17 cellular contexts compared by ENCODE assay signal in the genomic region with DNA sequence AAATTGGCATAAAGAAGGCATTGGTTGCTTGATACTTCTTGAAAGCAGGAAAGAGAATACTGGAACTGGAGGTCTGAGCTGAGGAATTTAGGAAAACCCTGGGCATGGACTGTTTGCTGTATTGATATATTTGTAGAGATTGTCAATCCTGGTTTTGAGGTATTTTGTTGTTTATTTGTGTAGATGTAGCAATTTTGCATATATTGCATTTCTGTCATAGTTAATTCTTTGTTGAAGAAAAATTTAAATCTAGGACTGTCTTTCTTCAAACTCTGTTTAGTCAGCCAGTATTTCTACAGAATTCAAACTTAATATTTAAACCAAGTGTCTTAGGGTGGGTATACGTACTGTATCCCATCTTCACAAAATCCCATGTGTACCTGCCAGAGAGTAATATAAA. TPM values are rescaled to one million over a fixed set of nuclear protein-coding genes. Genes with fewer than 3 reads are reported as not detected.
DNase-seq lines count a peak whose midpoint lies in the region; ATAC-seq and TF ChIP-seq lines count a peak whose summit lies in the region.
"Had no signal": no experiment of that assay in that cellular context is flagged by ENCODE, and none has a peak within 500 bp of the region (broad histone marks: within the 10 kb centered on the region; RNA-seq: fewer than 3 reads in every experiment).

No MANE protein-coding gene starts in this region.

- no peak overlapping the region for H2AK5ac ChIP-seq in trophoblast cell (ENCODE audit: low read length)

- POLR2A ChIA-PET in CD4-positive, alpha-beta memory T cell (lab: Charles Lee; ENCODE audit: partially characterized antibody), result interaction anchor here (3.9 kb wide), 1 partner anchor 10 kb away, joined by 18 read pairs; a partner anchor contains a TSS
- POLR2A ChIA-PET in WTC11 (lab: Charles Lee), result interaction anchor here (1.3 kb wide), 1 partner anchor 10 kb away, joined by 6 read pairs; a partner anchor contains a TSS

- H3K4me1 ChIP-seq in CD4-positive, alpha-beta memory T cell (ENCODE audit: insufficient read depth, low read length), result peaks cover 100% of the 10 kb centered on the region
- peaks cover 3% of the 10 kb centered on the region in 2 experiments for H3K4me1 ChIP-seq in trophoblast cell (ENCODE audit: control insufficient read depth in 1 of 2, insufficient read depth in 2 of 2, low read length in 2 of 2)
- H3K4me1 ChIP-seq: SJSA1 had no signal

- H3K23ac ChIP-seq in trophoblast cell (ENCODE audit: low read length), result no peak overlapping the region

- H3K27me3 Mint-ChIP-seq in activated naive CD4-positive, alpha-beta T cell treated with anti-CD3 and anti-CD28 coated beads for 36 hours (ENCODE audit: low read depth), result no peaks in the 10 kb centered on the region
- no peaks in the 10 kb centered on the region for H3K27me3 Mint-ChIP-seq in CD4-positive, alpha-beta memory T cell
- H3K27me3 Mint-ChIP-seq in WTC11 (ENCODE audit: low read depth) (no peaks in the 10 kb centered on the region), HFFc6 (ENCODE audit: insufficient read depth) (no peaks in the 10 kb centered on the region)

- H2AFZ ChIP-seq in trophoblast cell (ENCODE audit: insufficient read depth, low read length, poor library complexity), result no peak overlapping the region

- CTCF ChIA-PET in activated naive CD4-positive, alpha-beta T cell treated with anti-CD3 and anti-CD28 coated beads for 36 hours (lab: Charles Lee), result no interaction called here
- CTCF ChIA-PET in CD4-positive, alpha-beta memory T cell (lab: Charles Lee; ENCODE audit: partially characterized antibody), result no interaction called here
- CTCF ChIA-PET in WTC11 (lab: Charles Lee), result interaction anchor here (1.2 kb wide), 1 partner anchor 9 kb away, joined by 4 read pairs; no protein-coding TSS in a partner anchor

- intact Hi-C loops in activated naive CD4-positive, alpha-beta T cell treated with anti-CD3 and anti-CD28 coated beads for 36 hours (cut with micrococcal nuclease), result no loop called here
- intact Hi-C loops in CD4-positive, alpha-beta memory T cell (cut with micrococcal nuclease), result no loop called here

- H2BK5ac ChIP-seq in trophoblast cell (ENCODE audit: low read depth, low read length, poor library complexity), result no peak overlapping the region

- no peak overlapping the region for H3K4me3 Mint-ChIP-seq in activated naive CD4-positive, alpha-beta T cell treated with anti-CD3 and anti-CD28 coated beads for 36 hours
- peak overlapping the region in 6 of 8 donors; percentile 5 to 66 (median 22) for H3K4me3 Mint-ChIP-seq in CD4-positive, alpha-beta memory T cell
- H3K4me3 Mint-ChIP-seq in WTC11 (no peak overlapping the region), HFFc6 (no peak overlapping the region)

- WGBS in trophoblast cell (ENCODE audit: extremely low coverage, insufficient coverage, insufficient read length), result no CpG with 5 or more reads among the region's 1 CpG

- H4K91ac ChIP-seq in trophoblast cell (ENCODE audit: low read depth, low read length), result no peak overlapping the region

- no peak overlapping the region for H4K12ac ChIP-seq in trophoblast cell (ENCODE audit: low read depth, low read length)

- peak overlapping the region; percentile 66 for H3K27ac Mint-ChIP-seq in activated naive CD4-positive, alpha-beta T cell treated with anti-CD3 and anti-CD28 coated beads for 36 hours
- peak overlapping the region in 4 of 7 donors; percentile 17 to 70 (median 48) for H3K27ac Mint-ChIP-seq in CD4-positive, alpha-beta memory T cell
- H3K27ac Mint-ChIP-seq in WTC11 (peak overlapping the region; percentile 55; the same call in 1 of the 2 replicates), HFFc6 (no peak overlapping the region)

- H3K27me3 ChIP-seq in CD4-positive, alpha-beta memory T cell (ENCODE audit: insufficient read depth, low read length), result no peaks in the 10 kb centered on the region
- H3K27me3 ChIP-seq in trophoblast cell (ENCODE audit: insufficient read depth, low read length), result no peaks in the 10 kb centered on the region
- H3K27me3 ChIP-seq: SJSA1 had no signal

- ATAC-seq in WTC11, result no peak

- peaks cover 91% of the 10 kb centered on the region for H3K4me1 Mint-ChIP-seq in activated naive CD4-positive, alpha-beta T cell treated with anti-CD3 and anti-CD28 coated beads for 36 hours (ENCODE audit: low read depth)
- peaks cover 73 to 94% (median 87%) of the 10 kb centered on the region in 4 donors for H3K4me1 Mint-ChIP-seq in CD4-positive, alpha-beta memory T cell
- peaks cover 65% of the 10 kb centered on the region for H3K4me1 Mint-ChIP-seq in WTC11
- peaks cover 64% of the 10 kb centered on the region for H3K4me1 Mint-ChIP-seq in HFFc6 (ENCODE audit: low read depth)

- H2BK120ac ChIP-seq in trophoblast cell (ENCODE audit: insufficient read depth, low read length, poor library complexity), result no peak overlapping the region

- no peak for DNase-seq in activated naive CD4-positive, alpha-beta T cell treated with anti-CD3 and anti-CD28 coated beads for 36 hours
- DNase-seq in activated naive CD4-positive, alpha-beta T cell treated with Interleukin-2 at 50 U/mL for 16 hours, result no peak
- DNase-seq in CD4-positive, alpha-beta memory T cell, result no peak
- DNase-seq in WTC11 (ENCODE audit: low spot score), result no peak
- DNase-seq in trophoblast cell, result no peak
- no peak for DNase-seq in HFFc6
- DNase-seq in superior temporal gyrus (ENCODE audit: extremely low spot score), result no peak
- DNase-seq: Calu3, DMS79, HCEC 1CT, KG1, NCI-H1048, NCI-H1436 treated with DMSO at 0.1 percent for 48 hours, NCI-H2029 treated with DMSO at 0.1 percent for 48 hours, NCI-H82 had no signal

- H3K4me2 ChIP-seq in trophoblast cell (ENCODE audit: low read length), result no peak overlapping the region

- peaks cover under 1% of the 10 kb centered on the region for H3K79me2 ChIP-seq in trophoblast cell (ENCODE audit: control insufficient read depth, insufficient read depth, low read length, poor library complexity)

- no peak overlapping the region for H2BK12ac ChIP-seq in trophoblast cell (ENCODE audit: low read length)

- H3K9me3 ChIP-seq in CD4-positive, alpha-beta memory T cell (ENCODE audit: control insufficient read depth in 1 of 2, low read length in 2 of 2), result no peaks in the 10 kb centered on the region
- no peaks in the 10 kb centered on the region for H3K9me3 ChIP-seq in trophoblast cell (ENCODE audit: insufficient read depth, low read depth, low read length)
- H3K9me3 ChIP-seq: SJSA1 had no signal

- H3K27ac ChIP-seq in CD4-positive, alpha-beta memory T cell (ENCODE audit: low read depth, low read length), result no peak overlapping the region
- H3K27ac ChIP-seq in trophoblast cell (ENCODE audit: low read depth, low read length), result no peak overlapping the region
- H3K27ac ChIP-seq: C4-2B, SJSA1 had no signal

- H4K8ac ChIP-seq in trophoblast cell (ENCODE audit: low read depth, low read length), result no peak overlapping the region

- H3K36me3 ChIP-seq in CD4-positive, alpha-beta memory T cell (ENCODE audit: insufficient read depth, low read length), result no peaks in the 10 kb centered on the region
- peaks cover 2 to 5% of the 10 kb centered on the region in 2 experiments for H3K36me3 ChIP-seq in trophoblast cell (ENCODE audit: control insufficient read depth in 1 of 2, insufficient read depth in 2 of 2, low read length in 2 of 2)

- TF ChIP-seq CTCF in WTC11 (IDR thresholded peaks at IDR 0.05), result no peak
- no peak for TF ChIP-seq CTCF in HFFc6 (IDR thresholded peaks at IDR 0.05)

- no peaks in the 10 kb centered on the region for H3K9me3 Mint-ChIP-seq in activated naive CD4-positive, alpha-beta T cell treated with anti-CD3 and anti-CD28 coated beads for 36 hours
- H3K9me3 Mint-ChIP-seq in CD4-positive, alpha-beta memory T cell, result no peaks in the 10 kb centered on the region
- H3K9me3 Mint-ChIP-seq in WTC11 (no peaks in the 10 kb centered on the region), HFFc6 (no peaks in the 10 kb centered on the region)

- no peaks in the 10 kb centered on the region for H3K79me1 ChIP-seq in trophoblast cell (ENCODE audit: low read length)

- H3K4me3 ChIP-seq in CD4-positive, alpha-beta memory T cell (ENCODE audit: low read length in 2 of 2), result no peak overlapping the region
- H3K4me3 ChIP-seq in trophoblast cell (ENCODE audit: low read depth, low read length), result no peak overlapping the region
- H3K4me3 ChIP-seq: SJSA1 had no signal

- no peak overlapping the region for H3K18ac ChIP-seq in trophoblast cell (ENCODE audit: low read length)

- no peak overlapping the region for H3K9ac ChIP-seq in trophoblast cell (ENCODE audit: low read length)

- H3K14ac ChIP-seq in trophoblast cell (ENCODE audit: low read length), result no peak overlapping the region

- H3K36me3 Mint-ChIP-seq in activated naive CD4-positive, alpha-beta T cell treated with anti-CD3 and anti-CD28 coated beads for 36 hours (ENCODE audit: low read depth), result peaks cover 10% of the 10 kb centered on the region
- H3K36me3 Mint-ChIP-seq in CD4-positive, alpha-beta memory T cell, result peaks cover 14 to 24% of the 10 kb centered on the region in 2 donors
- H3K36me3 Mint-ChIP-seq in WTC11, result no peaks in the 10 kb centered on the region
- H3K36me3 Mint-ChIP-seq in HFFc6 (ENCODE audit: low read depth), result peaks cover 4% of the 10 kb centered on the region; the same call in 1 of the 2 replicates

- H3K4ac ChIP-seq in trophoblast cell (ENCODE audit: low read depth, low read length), result peak overlapping the region; percentile 69

TF ChIP-seq in WTC11, 78 proteins besides CTCF, POLR2A, EP300 and RAD21 (continues in another document):
- TF ChIP-seq CBFB (CRISPR knock-in tag; IDR thresholded peaks at IDR 0.05; ENCODE audit: low read depth) (no peak), ELF4 (CRISPR knock-in tag; IDR thresholded peaks at IDR 0.05; ENCODE audit: low read depth) (no peak)
- TF ChIP-seq, protein P1, sequence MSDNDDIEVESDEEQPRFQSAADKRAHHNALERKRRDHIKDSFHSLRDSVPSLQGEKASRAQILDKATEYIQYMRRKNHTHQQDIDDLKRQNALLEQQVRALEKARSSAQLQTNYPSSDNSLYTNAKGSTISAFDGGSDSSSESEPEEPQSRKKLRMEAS (CRISPR knock-in tag; IDR thresholded peaks at IDR 0.05), result no peak

RNA-seq across cellular contexts. Expression of a gene that starts 9.5 kb away (rescaled TPM):
- total RNA-seq in activated naive CD4-positive, alpha-beta T cell treated with anti-CD3 and anti-CD28 coated beads for 36 hours, result 100 to 1,000 TPM in 1 of 2 experiments, 10 to 100 TPM in 1; 99.3 to 117 TPM
- 100 to 1,000 TPM; 145 to 154 TPM for total RNA-seq in CD4-positive, alpha-beta memory T cell
- 100 to 1,000 TPM; 165 to 183 TPM for polyA plus RNA-seq in CD4-positive, alpha-beta memory T cell
- total RNA-seq in WTC11 (2021), result 103 to 107 TPM (median 105 TPM) in 3 replicates
- polyA plus RNA-seq in trophoblast cell (2013), result 277 and 288 TPM in 2 replicates
- 100 to 1,000 TPM; 124 to 153 (median 135) TPM for total RNA-seq in HFFc6 (2021; fragmentation: NEBNext Ultra II Directional; extraction: Animal tissue kit (Norgen Biotek cat#: 25700))

Comparison
In these comparisons a context has a peak if more than half of its experiments do, and no peak if none do; other contexts are left out.
1. H3K4me3 Mint-ChIP-seq: peak in CD4-positive, alpha-beta memory T cell (6 of 8); none in activated naive CD4-positive, alpha-beta T cell treated with anti-CD3 and anti-CD28 coated beads for 36 hours (single experiment), WTC11 (single experiment) and HFFc6 (single experiment).